In the genomic region with DNA sequence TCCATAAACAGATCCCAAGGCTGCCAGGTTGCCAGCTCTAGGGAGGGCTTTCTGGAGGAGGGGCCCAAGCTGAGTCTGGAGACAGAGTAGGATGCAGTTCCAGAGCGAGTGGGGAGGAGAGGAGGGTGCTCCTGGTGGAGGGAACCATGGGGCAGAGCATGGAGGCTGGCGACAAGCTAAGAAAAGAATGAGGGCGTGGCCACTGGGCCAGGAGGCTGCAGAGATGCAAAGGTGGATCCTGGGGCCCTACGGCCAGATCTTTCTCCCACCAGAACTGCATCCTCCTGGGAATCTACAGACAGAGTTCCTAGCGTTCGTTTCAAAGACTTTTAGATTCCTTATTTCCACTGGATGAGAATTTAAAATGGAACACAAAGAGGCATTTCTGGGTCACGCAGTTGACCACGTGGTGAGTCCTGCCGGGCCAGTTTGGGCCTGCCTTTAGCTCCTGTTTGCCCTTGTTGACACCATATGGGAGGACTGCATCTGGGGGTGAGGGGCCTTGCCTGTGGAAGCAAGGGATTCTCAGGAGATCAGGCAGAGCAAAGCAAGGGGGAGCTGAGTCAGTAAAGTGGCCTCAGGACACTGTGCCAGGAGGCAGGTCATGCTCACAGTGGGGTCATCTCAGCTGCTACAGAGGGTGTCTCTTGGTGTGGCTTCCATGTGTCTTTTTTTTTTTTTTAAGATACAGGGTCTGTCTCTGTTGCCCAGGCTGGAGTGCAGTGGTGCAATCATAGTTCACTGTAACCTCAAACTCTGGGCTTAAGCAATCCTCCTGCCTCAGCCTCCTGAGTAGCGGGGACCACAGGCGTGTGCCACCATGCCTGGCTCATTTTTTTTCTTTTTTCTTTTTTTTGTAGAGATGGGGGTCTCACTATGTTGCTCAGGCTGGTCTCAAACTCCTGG, we compare ENCODE assay signal across 19 cellular contexts.
A peak's percentile ranks its signal among the peaks of the same experiment; 100 is the strongest.
DNase-seq lines count a peak whose midpoint lies in the region; ATAC-seq, FAIRE-seq and TF ChIP-seq lines count a peak whose summit lies in the region.
"Had no signal": no experiment of that assay in that cellular context is flagged by ENCODE, and none has a peak within 500 bp of the region (broad histone marks: within the 10 kb centered on the region; RNA-seq: fewer than 3 reads in every experiment).

No MANE protein-coding gene starts in this region.

- DNase-seq in Right ventricle myocardium superior, result peak; percentile 14
- DNase-seq in cardiac septum (ENCODE audit: low spot score), result no peak
- DNase-seq in iPS-NIHi11 (ENCODE audit: low spot score), result peak; percentile 56
- DNase-seq in NCI-H2081 (lab: John Stamatoyannopoulos, UW), result no peak
- DNase-seq in GM12891 (ENCODE audit: insufficient read length, low spot score), result no peak
- DNase-seq: activated CD8-positive, alpha-beta T cell treated with anti-CD3 and anti-CD28 coated beads, Interleukin-2, amount 10 ng/mL, durations not matched to agents 7 days and 5 days; adrenal gland; CD4-positive, alpha-beta memory T cell; HCEC 1CT; heart right ventricle; kidney glomerular epithelial cell; NCI-H345; small intestine; stimulated activated naive CD4-positive, alpha-beta T cell had no signal

- no peaks in the 10 kb centered on the region for H3K36me3 Mint-ChIP-seq in activated T-helper 17 cell treated with anti-CD3 and anti-CD28 coated beads, Interleukin-2, amount 50 U/mL, for 72 hours (ENCODE audit: low read depth)
- H3K36me3 Mint-ChIP-seq: CD4-positive, alpha-beta memory T cell; IgD-negative memory B cell had no signal

- H3K4me3 Mint-ChIP-seq in activated T-helper 17 cell treated with anti-CD3 and anti-CD28 coated beads, Interleukin-2, amount 50 U/mL, for 72 hours, result no peak overlapping the region
- H3K4me3 Mint-ChIP-seq: activated CD8-positive, alpha-beta T cell treated with anti-CD3 and anti-CD28 coated beads, Interleukin-2, amount 10 ng/mL, durations not matched to agents 7 days and 5 days; CD4-positive, alpha-beta memory T cell; IgD-negative memory B cell had no signal

- H3K27ac ChIP-seq in temporal lobe (ENCODE audit: low read depth, low read length), result peak overlapping the region; percentile 97
- H3K27ac ChIP-seq: adrenal gland had no signal

- ATAC-seq in Right ventricle myocardium superior (ENCODE audit: poor library complexity) (no peak), HG03159 (IDR thresholded peaks at IDR 0.05; ENCODE audit: unreplicated experiment) (no peak)
- ATAC-seq in activated T-helper 17 cell treated with anti-CD3 and anti-CD28 coated beads, Interleukin-2, amount 50 U/mL, for 72 hours (replicated peaks), result no peak
- ATAC-seq: activated CD8-positive, alpha-beta T cell treated with anti-CD3 and anti-CD28 coated beads, Interleukin-2, amount 10 ng/mL, durations not matched to agents 7 days and 5 days; GM12878; heart right ventricle had no signal

- peak overlapping the region; percentile 21 for H3K27ac Mint-ChIP-seq in activated T-helper 17 cell treated with anti-CD3 and anti-CD28 coated beads, Interleukin-2, amount 50 U/mL, for 72 hours
- H3K27ac Mint-ChIP-seq: activated CD8-positive, alpha-beta T cell treated with anti-CD3 and anti-CD28 coated beads, Interleukin-2, amount 10 ng/mL, durations not matched to agents 7 days and 5 days; CD4-positive, alpha-beta memory T cell had no signal

- H3K9me3 Mint-ChIP-seq in activated T-helper 17 cell treated with anti-CD3 and anti-CD28 coated beads, Interleukin-2, amount 50 U/mL, for 72 hours, result no peaks in the 10 kb centered on the region
- H3K9me3 Mint-ChIP-seq: CD4-positive, alpha-beta memory T cell; IgD-negative memory B cell had no signal

- H3K27me3 Mint-ChIP-seq in activated T-helper 17 cell treated with anti-CD3 and anti-CD28 coated beads, Interleukin-2, amount 50 U/mL, for 72 hours, result no peaks in the 10 kb centered on the region
- H3K27me3 Mint-ChIP-seq: CD4-positive, alpha-beta memory T cell had no signal

- intact Hi-C loops in Right ventricle myocardium superior (cut with DNase I) (no loop called here), cardiac septum (cut with DNase I) (no loop called here)

- no peak for FAIRE-seq in GM12891 (lab: Jason Lieb, UNC)
- FAIRE-seq: GM12878, small intestine had no signal

- no peak for TF ChIP-seq POLR2A in GM12891 (IDR thresholded peaks at IDR 0.05; ENCODE audit: low read depth, low read length)

- H3K4me1 Mint-ChIP-seq in activated T-helper 17 cell treated with anti-CD3 and anti-CD28 coated beads, Interleukin-2, amount 50 U/mL, for 72 hours, result peaks cover 5% of the 10 kb centered on the region
- H3K4me1 Mint-ChIP-seq: IgD-negative memory B cell had no signal

TF ChIP-seq in GM12891, 5 proteins besides CTCF, POLR2A, EP300 and RAD21:
- no peak for TF ChIP-seq POU2F2 (IDR thresholded peaks at IDR 0.05; ENCODE audit: low read depth, low read length)
- no peak for TF ChIP-seq POLR2AphosphoS5 (IDR thresholded peaks at IDR 0.05; ENCODE audit: low read depth, low read length)
- no peak for TF ChIP-seq PAX5 (IDR thresholded peaks at IDR 0.05; ENCODE audit: insufficient read depth, low read length, severe bottlenecking)
- TF ChIP-seq SPI1 (IDR thresholded peaks at IDR 0.05; ENCODE audit: low read depth, low read length), result no peak
- no peak for TF ChIP-seq TAF1 (IDR thresholded peaks at IDR 0.05; ENCODE audit: low read depth, low read length)

Comparison
In these comparisons a context has a peak if more than half of its experiments do, and no peak if none do; other contexts are left out.
1. DNase-seq: peak in Right ventricle myocardium superior (single experiment) and iPS-NIHi11 (single experiment); none in cardiac septum (single experiment), NCI-H2081 (0 of 2) and GM12891 (single experiment).